Comparison of ENCODE assay signal across 12 cellular contexts in genomic region chr20:23224806-23225205, GRCh38.
"Had no signal": no experiment of that assay in that cellular context is flagged by ENCODE, and none has a peak within 500 bp of the region (broad histone marks: within the 10 kb centered on the region; RNA-seq: fewer than 3 reads in every experiment).

No MANE protein-coding gene starts in this region.

- H3K36me3 Mint-ChIP-seq: activated naive CD8-positive, alpha-beta T cell had no signal

- H3K27ac Mint-ChIP-seq: activated naive CD8-positive, alpha-beta T cell; nephron had no signal

- H3K4me3 Mint-ChIP-seq: activated naive CD8-positive, alpha-beta T cell; nephron had no signal

- H3K27me3 ChIP-seq: upper lobe of left lung had no signal

- H3K4me3 ChIP-seq: esophagus squamous epithelium, prostate gland, upper lobe of left lung had no signal

- H3K9me3 ChIP-seq: prostate gland had no signal

- H3K27ac ChIP-seq: prostate gland, upper lobe of left lung had no signal

- H3K4me1 ChIP-seq: prostate gland had no signal

- H3K36me3 ChIP-seq: esophagus squamous epithelium, prostate gland, upper lobe of left lung had no signal

- DNase-seq: activated gamma-delta T cell; esophagus squamous epithelium; foreskin melanocyte; occipital lobe; stimulated activated CD4-positive, alpha-beta T cell treated with anti-CD3 and anti-CD28 coated beads, Interleukin-4, amount 100 ng/mL, for 1 hour; stimulated activated CD8-positive, alpha-beta memory T cell treated with anti-CD3 and anti-CD28 coated beads, Interleukin-4, amount 100 ng/mL, for 48 hours; stimulated activated naive CD8-positive, alpha-beta T cell treated with anti-CD3 and anti-CD28 coated beads, Interleukin-15, Interleukin-2, amounts not matched to agents 100 U/mL and 50 U/mL, for 24 hours; T-helper 2 cell had no signal
